30 cellular contexts compared by ENCODE assay signal in genomic region chr17:15896277-15896676, GRCh38. TPM values are rescaled to one million over a fixed set of nuclear protein-coding genes. Genes with fewer than 3 reads are reported as not detected.
"Had no signal": no experiment of that assay in that cellular context is flagged by ENCODE, and none has a peak within 500 bp of the region (broad histone marks: within the 10 kb centered on the region; RNA-seq: fewer than 3 reads in every experiment).

No MANE protein-coding gene starts in this region.

- H3K27me3 ChIP-seq: ascending aorta, brain microvascular endothelial cell, gastrocnemius medialis, pancreas, sigmoid colon, uterus had no signal

- ATAC-seq: activated CD4-positive, alpha-beta T cell treated with anti-CD3 and anti-CD28 coated beads for 36 hours; effector memory CD8-positive, alpha-beta T cell; gastrocnemius medialis; left cardiac atrium; left ventricle myocardium superior; mucosa of descending colon; pancreas; stimulated activated effector memory CD8-positive, alpha-beta T cell treated with anti-CD3 and anti-CD28 coated beads, Interleukin-12 subunit alpha, Interleukin-12 subunit beta, amount 100 ng/mL, for 72 hours had no signal

- H3K4me3 Mint-ChIP-seq: activated CD4-positive, alpha-beta T cell treated with anti-CD3 and anti-CD28 coated beads for 36 hours; activated naive CD8-positive, alpha-beta T cell treated with anti-CD3 and anti-CD28 coated beads for 36 hours; neural crest cell; stimulated activated effector memory CD8-positive, alpha-beta T cell treated with anti-CD3 and anti-CD28 coated beads, Interleukin-12 subunit alpha, Interleukin-12 subunit beta, amount 100 ng/mL, for 72 hours; type B pancreatic cell had no signal

- H3K9me3 ChIP-seq: ascending aorta, gastrocnemius medialis, mucosa of descending colon, pancreas, prostate gland, sigmoid colon, thoracic aorta, uterus had no signal

- H3K27me3 Mint-ChIP-seq: activated CD4-positive, alpha-beta T cell treated with anti-CD3 and anti-CD28 coated beads for 36 hours; activated naive CD8-positive, alpha-beta T cell treated with anti-CD3 and anti-CD28 coated beads for 36 hours; stimulated activated naive CD8-positive, alpha-beta T cell treated with anti-CD3 and anti-CD28 coated beads, Interleukin-15, Interleukin-2, amounts not matched to agents 100 ng/mL and 50 ng/mL, for 24 hours; type B pancreatic cell had no signal

- H3K27ac ChIP-seq: ascending aorta, brain microvascular endothelial cell, gastrocnemius medialis, prostate gland, sigmoid colon, thoracic aorta, uterus had no signal

- H3K36me3 Mint-ChIP-seq: stimulated activated effector memory CD8-positive, alpha-beta T cell treated with anti-CD3 and anti-CD28 coated beads, Interleukin-12 subunit alpha, Interleukin-12 subunit beta, amount 100 ng/mL, for 72 hours; type B pancreatic cell had no signal

- H3K27ac Mint-ChIP-seq: activated CD4-positive, alpha-beta T cell treated with anti-CD3 and anti-CD28 coated beads for 36 hours; activated naive CD8-positive, alpha-beta T cell treated with anti-CD3 and anti-CD28 coated beads for 36 hours; stimulated activated effector memory CD8-positive, alpha-beta T cell treated with anti-CD3 and anti-CD28 coated beads, Interleukin-12 subunit alpha, Interleukin-12 subunit beta, amount 100 ng/mL, for 72 hours; stimulated activated naive CD8-positive, alpha-beta T cell treated with anti-CD3 and anti-CD28 coated beads, Interleukin-15, Interleukin-2, amounts not matched to agents 100 ng/mL and 50 ng/mL, for 24 hours; type B pancreatic cell had no signal

- DNase-seq: activated CD4-positive, alpha-beta T cell treated with anti-CD3 and anti-CD28 coated beads for 36 hours; activated CD4-positive, alpha-beta T cell treated with anti-CD3 and anti-CD28 coated beads, Interleukin-2, amount 50 U/mL, for 48 hours; activated CD4-positive, CD25-positive, alpha-beta regulatory T cell; activated CD8-positive, alpha-beta memory T cell treated with anti-CD3 and anti-CD28 coated beads for 24 hours; activated gamma-delta T cell; activated naive CD8-positive, alpha-beta T cell treated with anti-CD3 and anti-CD28 coated beads for 36 hours; brain microvascular endothelial cell; cortex of kidney; effector memory CD8-positive, alpha-beta T cell; erythroblast; gastrocnemius medialis; glutamatergic neuron; left cardiac atrium; left ventricle myocardium superior; mucosa of descending colon; nucleus accumbens; pancreas; retina; sigmoid colon; small intestine; stimulated activated CD4-positive, alpha-beta T cell treated with anti-CD3 and anti-CD28 coated beads, Interleukin-4, amount 100 ng/mL, for 24 hours; T-helper 1 cell; uterus had no signal

- H3K9me3 Mint-ChIP-seq: effector memory CD8-positive, alpha-beta T cell; neural crest cell; type B pancreatic cell had no signal

RNA-seq across cellular contexts. Expression of gene ADORA2B, which starts 48.7 kb away (rescaled TPM):
- total RNA-seq: ascending aorta had no signal
